ENCODE assay signal across 32 cellular contexts in the genomic region with DNA sequence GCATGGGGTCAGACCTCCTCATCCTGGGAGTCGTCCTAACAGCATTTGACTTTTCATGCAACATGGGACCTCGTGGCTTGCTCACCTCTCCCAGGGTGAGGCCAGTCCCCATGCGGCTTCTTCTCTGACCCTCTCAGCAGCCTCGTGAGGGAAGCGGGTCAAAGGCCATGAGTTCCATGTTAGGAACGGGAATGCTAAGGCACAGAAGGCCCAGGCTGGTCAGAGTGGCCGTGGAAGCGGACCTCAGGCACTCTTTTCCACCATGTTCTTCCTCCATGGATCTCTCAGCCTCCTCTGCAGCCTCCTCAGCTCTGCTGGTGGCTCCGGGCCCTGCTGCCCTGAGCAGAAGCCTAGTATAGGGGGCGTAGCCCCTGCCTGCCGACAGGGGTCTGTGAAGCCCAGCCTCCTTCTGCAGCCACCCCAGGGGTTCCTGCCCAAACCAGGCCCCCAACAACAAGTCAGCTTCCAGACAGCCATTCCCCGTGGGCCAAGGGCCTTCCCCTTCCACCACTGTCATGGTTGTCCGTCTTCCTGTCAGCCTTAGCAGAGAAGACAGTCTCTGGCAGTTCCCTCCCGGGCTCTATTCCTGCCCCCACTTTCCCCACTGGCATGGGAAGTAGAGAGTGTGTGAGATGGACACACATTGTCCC.
"Had no signal": no experiment of that assay in that cellular context is flagged by ENCODE, and none has a peak within 500 bp of the region (broad histone marks: within the 10 kb centered on the region; RNA-seq: fewer than 3 reads in every experiment).

No MANE protein-coding gene starts in this region.

- H3K9me3 ChIP-seq: adrenal gland, ascending aorta, gastrocnemius medialis, thyroid gland had no signal

- H3K9me3 Mint-ChIP-seq: activated naive CD8-positive, alpha-beta T cell treated with anti-CD3 and anti-CD28 coated beads for 36 hours; activated T-cell treated with anti-CD3 and anti-CD28 coated beads, Interleukin-2, amount 50 U/mL, for 4 hours; activated T-helper 17 cell treated with anti-CD3 and anti-CD28 coated beads, Interleukin-2, amount 50 U/mL, for 72 hours; brain; stimulated activated effector memory CD8-positive, alpha-beta T cell treated with anti-CD3 and anti-CD28 coated beads, Interleukin-12 subunit alpha, Interleukin-12 subunit beta, amount 100 ng/mL, for 72 hours; stimulated activated naive CD8-positive, alpha-beta T cell treated with anti-CD3 and anti-CD28 coated beads, Interleukin-15, Interleukin-2, amounts not matched to agents 100 ng/mL and 50 ng/mL, for 24 hours; T-helper 2 cell treated with Interferon-gamma antibody and Interleukin-4, amounts not matched to agents 5 μg/mL and 100 μg/mL, for 36 hours had no signal

- H3K4me3 Mint-ChIP-seq: activated naive CD8-positive, alpha-beta T cell treated with anti-CD3 and anti-CD28 coated beads for 36 hours; activated T-cell treated with anti-CD3 and anti-CD28 coated beads, Interleukin-2, amount 50 U/mL, for 4 hours; activated T-helper 17 cell treated with anti-CD3 and anti-CD28 coated beads, Interleukin-2, amount 50 U/mL, for 72 hours; brain; naive thymus-derived CD4-positive, alpha-beta T cell; stimulated activated effector memory CD8-positive, alpha-beta T cell treated with anti-CD3 and anti-CD28 coated beads, Interleukin-12 subunit alpha, Interleukin-12 subunit beta, amount 100 ng/mL, for 72 hours; stimulated activated naive CD8-positive, alpha-beta T cell treated with anti-CD3 and anti-CD28 coated beads, Interleukin-15, Interleukin-2, amounts not matched to agents 100 ng/mL and 50 ng/mL, for 24 hours; T-helper 2 cell treated with Interferon-gamma antibody and Interleukin-4, amounts not matched to agents 5 μg/mL and 100 μg/mL, for 36 hours had no signal

- H3K9ac ChIP-seq: parathyroid adenoma had no signal

- H3K27me3 Mint-ChIP-seq: stimulated activated naive CD8-positive, alpha-beta T cell treated with anti-CD3 and anti-CD28 coated beads, Interleukin-15, Interleukin-2, amounts not matched to agents 100 ng/mL and 50 ng/mL, for 24 hours had no signal

- H3K4me1 ChIP-seq: adrenal gland, ascending aorta, parathyroid adenoma had no signal

- H3K4me1 Mint-ChIP-seq: activated naive CD8-positive, alpha-beta T cell treated with anti-CD3 and anti-CD28 coated beads for 36 hours; activated T-helper 17 cell treated with anti-CD3 and anti-CD28 coated beads, Interleukin-2, amount 50 U/mL, for 72 hours; naive thymus-derived CD4-positive, alpha-beta T cell; stimulated activated effector memory CD8-positive, alpha-beta T cell treated with anti-CD3 and anti-CD28 coated beads, Interleukin-12 subunit alpha, Interleukin-12 subunit beta, amount 100 ng/mL, for 72 hours had no signal

- DNase-seq: activated CD4-positive, alpha-beta T cell treated with anti-CD3 and anti-CD28 coated beads for 4 hours; activated CD4-positive, alpha-beta T cell treated with anti-CD3 and anti-CD28 coated beads, Interleukin-2, amount 50 U/mL, for 48 hours; activated CD4-positive, CD25-positive, alpha-beta regulatory T cell; activated CD8-positive, alpha-beta memory T cell treated with anti-CD3 and anti-CD28 coated beads for 24 hours; activated CD8-positive, alpha-beta memory T cell treated with anti-CD3 and anti-CD28 coated beads, Interleukin-2, amount 50 U/mL, for 4 hours; activated naive CD4-positive, alpha-beta T cell treated with Interleukin-2 at 50 U/mL for 16 hours; activated naive CD8-positive, alpha-beta T cell treated with anti-CD3 and anti-CD28 coated beads for 36 hours; activated T-cell treated with anti-CD3 and anti-CD28 coated beads, Interleukin-2, amount 50 U/mL, for 4 hours; adrenal gland; effector memory CD4-positive, alpha-beta T cell; erythroblast; glutamatergic neuron; left cardiac atrium; midbrain; naive thymus-derived CD4-positive, alpha-beta T cell; nucleus accumbens; right cardiac atrium; stimulated activated CD4-positive, alpha-beta T cell treated with anti-CD3 and anti-CD28 coated beads, Interleukin-12 subunit alpha, Interleukin-12 subunit beta, amount 100 ng/mL, for 4 hours; stimulated activated CD4-positive, alpha-beta T cell treated with anti-CD3 and anti-CD28 coated beads, Interleukin-4, amount 100 ng/mL, for 24 hours; thyroid gland had no signal

- H3K36me3 Mint-ChIP-seq: activated naive CD8-positive, alpha-beta T cell treated with anti-CD3 and anti-CD28 coated beads for 36 hours; brain; naive thymus-derived CD4-positive, alpha-beta T cell; stimulated activated effector memory CD8-positive, alpha-beta T cell treated with anti-CD3 and anti-CD28 coated beads, Interleukin-12 subunit alpha, Interleukin-12 subunit beta, amount 100 ng/mL, for 72 hours had no signal

- H3K36me3 ChIP-seq: adrenal gland, ascending aorta, cardiac muscle cell, gastrocnemius medialis, thyroid gland had no signal

- H3K27ac ChIP-seq: adrenal gland, ascending aorta, cardiac muscle cell, coronary artery, dorsolateral prefrontal cortex, gastrocnemius medialis, hepatocyte, parathyroid adenoma, thyroid gland had no signal

- H3K4me3 ChIP-seq: adrenal gland, ascending aorta, cardiac muscle cell, coronary artery, dorsolateral prefrontal cortex, gastrocnemius medialis, hepatocyte, thyroid gland had no signal

- H3K27ac Mint-ChIP-seq: activated naive CD8-positive, alpha-beta T cell treated with anti-CD3 and anti-CD28 coated beads for 36 hours; activated T-helper 17 cell treated with anti-CD3 and anti-CD28 coated beads, Interleukin-2, amount 50 U/mL, for 72 hours; brain; naive thymus-derived CD4-positive, alpha-beta T cell; stimulated activated effector memory CD8-positive, alpha-beta T cell treated with anti-CD3 and anti-CD28 coated beads, Interleukin-12 subunit alpha, Interleukin-12 subunit beta, amount 100 ng/mL, for 72 hours; stimulated activated naive CD8-positive, alpha-beta T cell treated with anti-CD3 and anti-CD28 coated beads, Interleukin-15, Interleukin-2, amounts not matched to agents 100 ng/mL and 50 ng/mL, for 24 hours; T-helper 2 cell treated with Interferon-gamma antibody and Interleukin-4, amounts not matched to agents 5 μg/mL and 100 μg/mL, for 36 hours had no signal

- ATAC-seq: activated T-cell treated with anti-CD3 and anti-CD28 coated beads, Interleukin-2, amount 50 U/mL, for 4 hours; activated T-helper 17 cell treated with anti-CD3 and anti-CD28 coated beads, Interleukin-2, amount 50 U/mL, for 72 hours; gastrocnemius medialis; left cardiac atrium; naive thymus-derived CD4-positive, alpha-beta T cell; right cardiac atrium; stimulated activated effector memory CD8-positive, alpha-beta T cell treated with anti-CD3 and anti-CD28 coated beads, Interleukin-12 subunit alpha, Interleukin-12 subunit beta, amount 100 ng/mL, for 72 hours had no signal

- H3K27me3 ChIP-seq: adrenal gland, ascending aorta, cardiac muscle cell, gastrocnemius medialis, hepatocyte, thyroid gland had no signal
